In genomic region chr5:142922223-142922952, GRCh38 we compare ENCODE assay signal across 8 cellular contexts.
DNase-seq lines count a peak whose midpoint lies in the region; ATAC-seq, FAIRE-seq and TF ChIP-seq lines count a peak whose summit lies in the region.

No MANE protein-coding gene starts in this region.

- H3K4me1 ChIP-seq in mesenchymal stem cell (ENCODE audit: control insufficient read depth, insufficient read depth, low read depth, low read length) = no peaks in the 10 kb centered on the region

- H3K9ac ChIP-seq in mesenchymal stem cell (ENCODE audit: low read length) = no peak overlapping the region

- TF ChIP-seq CTCF in GM12864 (IDR thresholded peaks at IDR 0.05; ENCODE audit: low read depth, low read length, missing control alignments) = peak; percentile 49
- TF ChIP-seq CTCF in choroid plexus epithelial cell (conservative IDR thresholded peaks at IDR 0.05; ENCODE audit: low read depth, low read length) = peak; percentile 42

- no peak overlapping the region for H2AFZ ChIP-seq in mesenchymal stem cell (ENCODE audit: low read depth, low read length)

- no peak overlapping the region for H3K4me3 ChIP-seq in GM12864 (ENCODE audit: low read depth, low read length)
- no peak overlapping the region for H3K4me3 ChIP-seq in choroid plexus epithelial cell (ENCODE audit: low read depth, low read length)
- H3K4me3 ChIP-seq in mesenchymal stem cell (ENCODE audit: insufficient read depth in 1 of 2, low read depth in 1 of 2, low read length in 2 of 2) = no peak overlapping the region

- H3K27me3 ChIP-seq in mesenchymal stem cell (ENCODE audit: control insufficient read depth in 1 of 2, insufficient read depth in 1 of 2, low read length in 2 of 2) = no peaks in the 10 kb centered on the region

- H2BK15ac ChIP-seq in mesenchymal stem cell (ENCODE audit: low read depth, poor library complexity, severe bottlenecking) = no peak overlapping the region

- H3K4me2 ChIP-seq in mesenchymal stem cell (ENCODE audit: low read length, poor library complexity, severe bottlenecking) = no peak overlapping the region

- no peak overlapping the region for H2BK12ac ChIP-seq in mesenchymal stem cell (ENCODE audit: low read length in 2 of 2)

- peak; percentile 96 for FAIRE-seq in A204.1 (lab: Jason Lieb, UNC)

- DNase-seq in GM12864 (ENCODE audit: low read depth) (no peak), NCI-H524 treated with DMSO at 0.1 percent for 48 hours (lab: John Stamatoyannopoulos, UW) (peak; percentile 9), choroid plexus epithelial cell (ENCODE audit: low read depth) (peak; percentile 79), mesenchymal stem cell (peak; percentile 57)
- DNase-seq in activated CD4-positive, alpha-beta T cell treated with anti-CD3 and anti-CD28 coated beads, Interleukin-2, amount 50 U/mL, for 4 hours = no peak

- no peaks in the 10 kb centered on the region for H3K9me3 ChIP-seq in mesenchymal stem cell (ENCODE audit: control insufficient read depth, low read length)

- H2BK5ac ChIP-seq in mesenchymal stem cell (ENCODE audit: low read depth, low read length, poor library complexity, severe bottlenecking) = no peak overlapping the region

- H3K27ac ChIP-seq in mesenchymal stem cell (ENCODE audit: low read length, poor library complexity, severe bottlenecking) = peak overlapping the region; percentile 7

- ATAC-seq in HG03064 (IDR thresholded peaks at IDR 0.05; ENCODE audit: low read depth, unreplicated experiment) = peak; percentile 82
- no peak for ATAC-seq in GM19463 (IDR thresholded peaks at IDR 0.05; ENCODE audit: unreplicated experiment)

- no peak overlapping the region for H3K23ac ChIP-seq in mesenchymal stem cell (ENCODE audit: low read length in 2 of 2)

- H2BK120ac ChIP-seq in mesenchymal stem cell (ENCODE audit: low read depth, low read length) = no peak overlapping the region

- H2AK5ac ChIP-seq in mesenchymal stem cell (ENCODE audit: low read length, severe bottlenecking) = no peak overlapping the region

- H4K8ac ChIP-seq in mesenchymal stem cell (ENCODE audit: low read length) = no peak overlapping the region

- no CpG with 5 or more reads among the region's 1 CpG for WGBS in mesenchymal stem cell

- no peak overlapping the region for H3K4ac ChIP-seq in mesenchymal stem cell (ENCODE audit: low read depth in 1 of 2, low read length in 2 of 2)

- no peaks in the 10 kb centered on the region for H3K36me3 ChIP-seq in mesenchymal stem cell (ENCODE audit: control insufficient read depth in 1 of 2, insufficient read depth in 2 of 2, low read depth in 1 of 2, low read length in 2 of 2)

- H4K91ac ChIP-seq in mesenchymal stem cell (ENCODE audit: low read length) = no peak overlapping the region

- no peak overlapping the region for H3K18ac ChIP-seq in mesenchymal stem cell (ENCODE audit: low read depth in 1 of 2, low read length in 2 of 2)

- H3K14ac ChIP-seq in mesenchymal stem cell (ENCODE audit: low read length in 2 of 2) = no peak overlapping the region

- H3K79me1 ChIP-seq in mesenchymal stem cell (replicated peaks; ENCODE audit: low read length, poor library complexity, severe bottlenecking) = peaks cover 1% of the 10 kb centered on the region

Comparison
In these comparisons a context has a peak if more than half of its experiments do, and no peak if none do; other contexts are left out.
1. DNase-seq: peak in NCI-H524 treated with DMSO at 0.1 percent for 48 hours (single experiment), choroid plexus epithelial cell (single experiment) and mesenchymal stem cell (single experiment); none in GM12864 (single experiment) and activated CD4-positive, alpha-beta T cell treated with anti-CD3 and anti-CD28 coated beads, Interleukin-2, amount 50 U/mL, for 4 hours (0 of 2).